Comparison of ENCODE assay signal across 1 cellular context in the genomic region with DNA sequence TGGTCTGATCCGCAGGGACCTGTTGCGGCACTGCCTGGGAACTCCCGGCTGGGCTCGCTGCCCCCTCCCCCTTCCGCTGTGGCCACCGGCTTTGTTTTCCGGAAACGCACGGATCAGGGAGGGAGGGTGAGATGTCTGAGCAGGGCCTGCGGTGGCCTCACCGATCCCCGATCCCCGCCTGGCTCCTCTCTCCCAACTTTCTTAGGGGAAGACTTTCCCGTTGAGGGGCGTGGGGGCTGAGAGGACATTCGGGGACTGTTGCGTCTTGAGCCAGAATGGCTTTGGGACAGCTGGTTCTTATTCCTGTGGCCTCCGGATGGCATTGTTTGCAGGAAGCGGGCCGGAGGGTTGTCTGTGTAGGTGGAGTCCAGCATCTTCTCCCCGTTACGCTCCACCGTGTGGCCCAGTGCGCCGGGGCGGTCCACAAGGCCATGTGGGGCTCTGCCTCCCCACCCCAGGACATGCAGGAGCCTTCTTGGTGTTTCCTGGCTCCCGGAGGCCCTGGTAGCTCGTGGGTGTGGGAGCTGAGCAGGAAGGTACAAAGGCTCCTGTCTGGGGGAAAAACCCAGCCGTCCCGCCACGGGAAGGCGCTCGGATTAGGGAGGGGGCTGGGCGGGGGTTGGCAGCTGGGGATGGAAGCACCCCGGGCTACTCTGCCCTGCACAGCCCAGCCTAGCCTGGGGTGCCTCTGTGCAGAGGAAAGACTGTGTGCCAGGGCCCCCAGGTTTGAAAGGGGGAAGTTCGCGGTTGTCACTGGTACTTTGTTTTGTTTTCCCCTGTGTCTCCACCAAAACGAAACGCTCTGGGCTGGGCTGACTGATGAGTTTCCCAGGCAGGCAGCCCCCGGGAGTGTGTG.
A peak's percentile ranks its signal among the peaks of the same experiment; 100 is the strongest.
TF ChIP-seq lines count a peak whose summit lies in the region.

No MANE protein-coding gene starts in this region.

TF ChIP-seq in HepG2, 621 proteins besides CTCF, POLR2A, EP300 and RAD21 (continued from another document and continues in another):
- TF ChIP-seq CBX2 (IDR thresholded peaks at IDR 0.05; ENCODE audit: low read depth, low read length): no peak
- TF ChIP-seq CBX2 (CRISPR knock-in tag; IDR thresholded peaks at IDR 0.05; ENCODE audit: low read depth): no peak
- 0 out of 2 replicates have a peak, but pooled peaks have one; percentile 63 for TF ChIP-seq ETV6 (CRISPR knock-in tag; conservative IDR thresholded peaks at IDR 0.05)
- no peak for TF ChIP-seq SRSF4 (IDR thresholded peaks at IDR 0.05; ENCODE audit: low read depth, low read length, poor library complexity, severe bottlenecking)
- no peak for TF ChIP-seq ZFYVE20 (CRISPR knock-in tag; IDR thresholded peaks at IDR 0.05; ENCODE audit: borderline replicate concordance, low read depth)
- TF ChIP-seq ZNF180 (CRISPR knock-in tag; IDR thresholded peaks at IDR 0.05; ENCODE audit: borderline replicate concordance, low read depth): no peak
- TF ChIP-seq DPF2 (CRISPR knock-in tag; IDR thresholded peaks at IDR 0.05; ENCODE audit: borderline replicate concordance, low read depth): peak; percentile 55; the same call in 1 of the 2 replicates
- TF ChIP-seq SP5 (CRISPR knock-in tag; IDR thresholded peaks at IDR 0.05; ENCODE audit: borderline replicate concordance, low read depth): no peak; the same call in 1 of the 2 replicates
- no peak for TF ChIP-seq ZNF850 (CRISPR knock-in tag; conservative IDR thresholded peaks at IDR 0.05)
- TF ChIP-seq MAFK (conservative IDR thresholded peaks at IDR 0.05 in 1 of 2, IDR thresholded peaks at IDR 0.05 in 1 of 2; ENCODE audit: low read length in 2 of 2): no peak
- TF ChIP-seq ARNTL (CRISPR knock-in tag; IDR thresholded peaks at IDR 0.05): peak; percentile 60
- peak; percentile 66; the same call in 1 of the 2 replicates for TF ChIP-seq ZNF639 (CRISPR knock-in tag; conservative IDR thresholded peaks at IDR 0.05)
- TF ChIP-seq SIN3B (IDR thresholded peaks at IDR 0.05; ENCODE audit: low read length): no peak
- peak; percentile 86 for TF ChIP-seq ELF3 (CRISPR knock-in tag; IDR thresholded peaks at IDR 0.05)
- TF ChIP-seq, protein P1, sequence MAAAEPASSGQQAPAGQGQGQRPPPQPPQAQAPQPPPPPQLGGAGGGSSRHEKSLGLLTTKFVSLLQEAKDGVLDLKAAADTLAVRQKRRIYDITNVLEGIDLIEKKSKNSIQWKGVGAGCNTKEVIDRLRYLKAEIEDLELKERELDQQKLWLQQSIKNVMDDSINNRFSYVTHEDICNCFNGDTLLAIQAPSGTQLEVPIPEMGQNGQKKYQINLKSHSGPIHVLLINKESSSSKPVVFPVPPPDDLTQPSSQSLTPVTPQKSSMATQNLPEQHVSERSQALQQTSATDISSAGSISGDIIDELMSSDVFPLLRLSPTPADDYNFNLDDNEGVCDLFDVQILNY (CRISPR knock-in tag; conservative IDR thresholded peaks at IDR 0.05): no peak
- no peak for TF ChIP-seq ZNF468 (CRISPR knock-in tag; IDR thresholded peaks at IDR 0.05)
- no peak for TF ChIP-seq MTERF4 (CRISPR knock-in tag; IDR thresholded peaks at IDR 0.05)
- TF ChIP-seq ZFAT (CRISPR knock-in tag; conservative IDR thresholded peaks at IDR 0.05): no peak
- TF ChIP-seq, protein P2, sequence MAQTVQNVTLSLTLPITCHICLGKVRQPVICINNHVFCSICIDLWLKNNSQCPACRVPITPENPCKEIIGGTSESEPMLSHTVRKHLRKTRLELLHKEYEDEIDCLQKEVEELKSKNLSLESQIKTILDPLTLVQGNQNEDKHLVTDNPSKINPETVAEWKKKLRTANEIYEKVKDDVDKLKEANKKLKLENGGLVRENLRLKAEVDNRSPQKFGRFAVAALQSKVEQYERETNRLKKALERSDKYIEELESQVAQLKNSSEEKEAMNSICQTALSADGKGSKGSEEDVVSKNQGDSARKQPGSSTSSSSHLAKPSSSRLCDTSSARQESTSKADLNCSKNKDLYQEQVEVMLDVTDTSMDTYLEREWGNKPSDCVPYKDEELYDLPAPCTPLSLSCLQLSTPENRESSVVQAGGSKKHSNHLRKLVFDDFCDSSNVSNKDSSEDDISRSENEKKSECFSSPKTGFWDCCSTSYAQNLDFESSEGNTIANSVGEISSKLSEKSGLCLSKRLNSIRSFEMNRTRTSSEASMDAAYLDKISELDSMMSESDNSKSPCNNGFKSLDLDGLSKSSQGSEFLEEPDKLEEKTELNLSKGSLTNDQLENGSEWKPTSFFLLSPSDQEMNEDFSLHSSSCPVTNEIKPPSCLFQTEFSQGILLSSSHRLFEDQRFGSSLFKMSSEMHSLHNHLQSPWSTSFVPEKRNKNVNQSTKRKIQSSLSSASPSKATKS (CRISPR knock-in tag; IDR thresholded peaks at IDR 0.05): no peak
- peak; percentile 35 for TF ChIP-seq FOXA3 (CRISPR knock-in tag; IDR thresholded peaks at IDR 0.05)
- TF ChIP-seq ZSCAN25 (CRISPR knock-in tag; IDR thresholded peaks at IDR 0.05): peak; percentile 33; the same call in 1 of the 2 replicates
- TF ChIP-seq, protein P3, sequence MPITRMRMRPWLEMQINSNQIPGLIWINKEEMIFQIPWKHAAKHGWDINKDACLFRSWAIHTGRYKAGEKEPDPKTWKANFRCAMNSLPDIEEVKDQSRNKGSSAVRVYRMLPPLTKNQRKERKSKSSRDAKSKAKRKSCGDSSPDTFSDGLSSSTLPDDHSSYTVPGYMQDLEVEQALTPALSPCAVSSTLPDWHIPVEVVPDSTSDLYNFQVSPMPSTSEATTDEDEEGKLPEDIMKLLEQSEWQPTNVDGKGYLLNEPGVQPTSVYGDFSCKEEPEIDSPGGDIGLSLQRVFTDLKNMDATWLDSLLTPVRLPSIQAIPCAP (CRISPR knock-in tag; IDR thresholded peaks at IDR 0.05; ENCODE audit: low read depth): no peak
- 0 out of 2 replicates have a peak, but pooled peaks have one; percentile 38 for TF ChIP-seq ZNF589 (CRISPR knock-in tag; conservative IDR thresholded peaks at IDR 0.05)
- TF ChIP-seq HOXA9 (CRISPR knock-in tag; IDR thresholded peaks at IDR 0.05; ENCODE audit: borderline replicate concordance): no peak
- no peak for TF ChIP-seq ZNF20 (CRISPR knock-in tag; IDR thresholded peaks at IDR 0.05)
- no peak for TF ChIP-seq ARID2 (CRISPR knock-in tag; IDR thresholded peaks at IDR 0.05; ENCODE audit: borderline replicate concordance)
- peak; percentile 57; the same call in 1 of the 2 replicates for TF ChIP-seq ELF4 (CRISPR knock-in tag; IDR thresholded peaks at IDR 0.05; ENCODE audit: borderline replicate concordance)
- TF ChIP-seq, protein P4, sequence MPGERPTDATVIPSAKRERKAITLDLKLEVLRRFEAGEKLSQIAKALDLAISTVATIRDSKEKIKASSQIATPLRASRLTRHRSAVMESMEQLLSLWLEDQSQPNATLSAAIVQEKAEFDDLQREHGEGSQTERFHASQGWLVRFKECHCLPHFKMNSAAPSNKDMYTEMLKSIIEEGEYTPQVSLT (CRISPR knock-in tag; IDR thresholded peaks at IDR 0.05; ENCODE audit: borderline replicate concordance, low read depth): no peak
- TF ChIP-seq TARDBP (CRISPR knock-in tag; IDR thresholded peaks at IDR 0.05): no peak
- peak; percentile 73; the same call in 1 of the 2 replicates for TF ChIP-seq SALL2 (CRISPR knock-in tag; IDR thresholded peaks at IDR 0.05)
- no peak for TF ChIP-seq THAP7 (CRISPR knock-in tag; IDR thresholded peaks at IDR 0.05)
- no peak for TF ChIP-seq RFX5 (IDR thresholded peaks at IDR 0.05; ENCODE audit: low read depth, low read length)
- TF ChIP-seq ZMYM2 (CRISPR knock-in tag; IDR thresholded peaks at IDR 0.05): no peak
- TF ChIP-seq, protein P5, sequence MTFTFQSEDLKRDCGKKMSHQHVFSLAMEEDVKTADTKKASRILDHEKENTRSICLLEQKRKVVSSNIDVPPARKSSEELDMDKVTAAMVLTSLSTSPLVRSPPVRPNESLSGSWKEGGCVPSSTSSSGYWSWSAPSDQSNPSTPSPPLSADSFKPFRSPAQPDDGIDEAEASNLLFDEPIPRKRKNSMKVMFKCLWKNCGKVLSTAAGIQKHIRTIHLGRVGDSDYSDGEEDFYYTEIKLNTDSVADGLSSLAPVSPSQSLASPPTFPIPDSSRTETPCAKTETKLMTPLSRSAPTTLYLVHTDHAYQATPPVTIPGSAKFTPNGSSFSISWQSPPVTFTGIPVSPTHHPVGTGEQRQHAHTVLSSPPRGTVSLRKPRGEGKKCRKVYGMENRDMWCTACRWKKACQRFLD (CRISPR knock-in tag; IDR thresholded peaks at IDR 0.05; ENCODE audit: borderline replicate concordance): no peak
- TF ChIP-seq ZNF772 (CRISPR knock-in tag; IDR thresholded peaks at IDR 0.05): no peak; the same call in 1 of the 2 replicates
- no peak for TF ChIP-seq ZBTB1 (CRISPR knock-in tag; IDR thresholded peaks at IDR 0.05; ENCODE audit: borderline replicate concordance)
- TF ChIP-seq HOXD1 (CRISPR knock-in tag; IDR thresholded peaks at IDR 0.05): no peak
- peak; percentile 38; the same call in 1 of the 2 replicates for TF ChIP-seq ZNF563 (CRISPR knock-in tag; IDR thresholded peaks at IDR 0.05)
- TF ChIP-seq ZNF609 (CRISPR knock-in tag; IDR thresholded peaks at IDR 0.05; ENCODE audit: borderline replicate concordance): peak; percentile 61
- no peak for TF ChIP-seq ZNF607 (CRISPR knock-in tag; IDR thresholded peaks at IDR 0.05; ENCODE audit: borderline replicate concordance)
- TF ChIP-seq LRRFIP1 (CRISPR knock-in tag; conservative IDR thresholded peaks at IDR 0.05): no peak
- TF ChIP-seq ELF1 (CRISPR knock-in tag; IDR thresholded peaks at IDR 0.05): peak; percentile 85
- no peak for TF ChIP-seq ZBTB7A (CRISPR knock-in tag; IDR thresholded peaks at IDR 0.05)
- TF ChIP-seq ADNP (CRISPR knock-in tag; IDR thresholded peaks at IDR 0.05): no peak
- no peak for TF ChIP-seq WIZ (CRISPR knock-in tag; IDR thresholded peaks at IDR 0.05)
- TF ChIP-seq SIX4 (CRISPR knock-in tag; IDR thresholded peaks at IDR 0.05): no peak
- no peak for TF ChIP-seq ZNF446 (CRISPR knock-in tag; IDR thresholded peaks at IDR 0.05)
- TF ChIP-seq DMAP1 (CRISPR knock-in tag; IDR thresholded peaks at IDR 0.05): 0 out of 2 replicates have a peak, but pooled peaks have one; percentile 14
